1 cellular context compared by ENCODE assay signal in genomic region chr14:48429512-48429911, GRCh38.
TF ChIP-seq lines count a peak whose summit lies in the region.

No MANE protein-coding gene starts in this region.

TF ChIP-seq in SK-N-SH, 30 proteins besides CTCF, POLR2A, EP300 and RAD21 (continued from another document):
- TF ChIP-seq MEF2A (IDR thresholded peaks at IDR 0.05; ENCODE audit: borderline replicate concordance, low read depth): no peak
